Comparison of ENCODE assay signal across 1 cellular context in the genomic region with DNA sequence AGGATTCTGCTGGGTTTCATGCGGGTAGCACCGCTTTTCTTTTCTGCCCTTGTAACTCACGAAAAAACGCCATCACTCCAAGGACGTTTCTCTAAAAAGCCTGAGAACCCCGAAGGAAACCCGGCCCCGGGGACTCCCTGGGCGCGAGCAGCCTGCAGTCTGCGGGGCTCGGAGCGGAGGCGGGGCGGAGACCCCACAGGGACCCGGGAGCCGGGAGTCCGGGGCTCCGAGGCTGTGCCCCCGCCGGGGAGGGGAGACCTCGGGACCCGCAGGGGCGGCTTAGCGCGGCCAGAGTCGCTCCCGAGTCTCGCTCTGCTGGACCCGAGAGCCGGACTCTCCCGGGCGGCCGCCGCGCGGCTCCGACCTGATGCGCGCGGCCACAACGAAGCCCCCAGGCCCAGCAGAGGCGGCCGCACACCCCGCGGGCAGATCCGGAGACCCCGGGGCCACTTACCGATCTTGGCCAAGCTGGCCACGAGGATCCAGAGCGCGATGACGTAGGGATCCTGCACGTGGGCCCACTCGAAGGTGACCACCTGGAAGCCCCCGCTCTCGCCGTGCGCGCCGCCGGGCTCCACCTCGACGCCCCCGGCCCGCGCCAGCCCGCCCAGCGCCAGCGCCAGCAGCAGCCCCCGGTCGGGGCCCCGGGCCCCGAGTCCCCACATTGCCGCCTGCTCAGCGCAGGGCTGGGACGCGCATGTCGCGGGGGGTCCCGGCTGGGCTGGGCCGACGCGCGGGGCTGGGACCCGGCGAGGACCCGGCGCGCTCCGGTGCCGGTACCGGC.
TF ChIP-seq lines count a peak whose summit lies in the region.

No MANE protein-coding gene starts in this region.

TF ChIP-seq in WTC11, 78 proteins besides CTCF, POLR2A, EP300 and RAD21 (continued from another document):
- TF ChIP-seq, protein P1, sequence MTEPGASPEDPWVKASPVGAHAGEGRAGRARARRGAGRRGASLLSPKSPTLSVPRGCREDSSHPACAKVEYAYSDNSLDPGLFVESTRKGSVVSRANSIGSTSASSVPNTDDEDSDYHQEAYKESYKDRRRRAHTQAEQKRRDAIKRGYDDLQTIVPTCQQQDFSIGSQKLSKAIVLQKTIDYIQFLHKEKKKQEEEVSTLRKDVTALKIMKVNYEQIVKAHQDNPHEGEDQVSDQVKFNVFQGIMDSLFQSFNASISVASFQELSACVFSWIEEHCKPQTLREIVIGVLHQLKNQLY (CRISPR knock-in tag; IDR thresholded peaks at IDR 0.05), result no peak
- TF ChIP-seq ESRRA (CRISPR knock-in tag; IDR thresholded peaks at IDR 0.05; ENCODE audit: borderline replicate concordance) (no peak), FOXP1 (CRISPR knock-in tag; IDR thresholded peaks at IDR 0.05; ENCODE audit: borderline replicate concordance) (peak; percentile 71; the same call in 1 of the 2 replicates)
